ENCODE assay signal across 2 cellular contexts in genomic region chr4:186846426-186846825, GRCh38.
A peak's percentile ranks its signal among the peaks of the same experiment; 100 is the strongest.
TF ChIP-seq lines count a peak whose summit lies in the region.

No MANE protein-coding gene starts in this region.

TF ChIP-seq in IMR-90, 13 proteins besides CTCF, POLR2A, EP300 and RAD21:
- TF ChIP-seq FOS (IDR thresholded peaks at IDR 0.05; ENCODE audit: low read depth, low read length) (no peak), MAFK (IDR thresholded peaks at IDR 0.05; ENCODE audit: low read depth, low read length) (no peak)

TF ChIP-seq in K562, 482 proteins besides CTCF, POLR2A, EP300 and RAD21:
- peak; percentile 38; the same call in 1 of the 2 replicates for TF ChIP-seq ZNF384 (IDR thresholded peaks at IDR 0.05; ENCODE audit: low read depth, low read length)
- no peak for TF ChIP-seq TCF15 (CRISPR knock-in tag; IDR thresholded peaks at IDR 0.05)
